In genomic region chr18:47204908-47205522, GRCh38 we compare ENCODE assay signal across 9 cellular contexts. TPM values are rescaled to one million over a fixed set of nuclear protein-coding genes. Genes with fewer than 3 reads are reported as not detected.
DNase-seq lines count a peak whose midpoint lies in the region; ATAC-seq and TF ChIP-seq lines count a peak whose summit lies in the region.
"Had no signal": no experiment of that assay in that cellular context is flagged by ENCODE, and none has a peak within 500 bp of the region (broad histone marks: within the 10 kb centered on the region; RNA-seq: fewer than 3 reads in every experiment).

No MANE protein-coding gene starts in this region.

- H3K4me3 ChIP-seq in Caco-2 (ENCODE audit: low read depth, low read length) (no peak overlapping the region), HFF-Myc (replicated peaks; ENCODE audit: low read depth, low read length) (no peak overlapping the region), PC-9 (no peak overlapping the region), iPS DF 6.9 (ENCODE audit: low read length) (no peak overlapping the region)

- H3K27ac ChIP-seq in PC-9 (no peak overlapping the region), iPS DF 6.9 (ENCODE audit: low read length) (no peak overlapping the region)
- H3K27ac ChIP-seq: neutrophil had no signal

- DNase-seq in Caco-2 (peak in 1 of 2 experiments; percentile 38), HFF-Myc (ENCODE audit: extremely low read depth, low read depth) (no peak), PC-9 (peak in 1 of 2 experiments; percentile 14), amniotic stem cell (lab: John Stamatoyannopoulos, UW) (peak; percentile 4), iPS DF 6.9 (ENCODE audit: low read depth, low spot score) (peak; percentile 52)
- DNase-seq in stimulated activated CD4-positive, alpha-beta T cell treated with anti-CD3 and anti-CD28 coated beads, Interleukin-2, amount 100 ng/mL, for 48 hours, result peak; percentile 21 to 30

- intact Hi-C loops in Caco-2 (cut with micrococcal nuclease; ENCODE audit: unreplicated experiment), result loop anchor here (1.0 kb wide), 1 partner anchor 105 kb away; no protein-coding TSS in a partner anchor
- intact Hi-C loops in PC-9 (cut with micrococcal nuclease; ENCODE audit: unreplicated experiment), result loop anchor here (1.0 kb wide), 2 partner anchors 105 to 155 kb away; no protein-coding TSS in a partner anchor

- WGBS in iPS DF 6.9 (ENCODE audit: insufficient coverage, insufficient read length), result no CpG with 5 or more reads among the region's 3 CpGs

- no peaks in the 10 kb centered on the region for H3K9me3 ChIP-seq in Caco-2
- no peaks in the 10 kb centered on the region for H3K9me3 ChIP-seq in PC-9 (ENCODE audit: insufficient read depth, low read depth)
- no peaks in the 10 kb centered on the region for H3K9me3 ChIP-seq in iPS DF 6.9 (ENCODE audit: control insufficient read depth, insufficient read depth, low read length)
- H3K9me3 ChIP-seq: neutrophil had no signal

- CTCF ChIA-PET in Caco-2 (lab: Charles Lee) (interaction anchor here (1.0 to 1.8 kb wide), 4 partner anchors 14 to 154 kb away, joined by 3 to 7 read pairs (median 4); no protein-coding TSS in a partner anchor), PC-9 (lab: Charles Lee) (interaction anchor here (1.3 kb wide), 1 partner anchor 155 kb away, joined by 3 read pairs; no protein-coding TSS in a partner anchor)

- H3K9me2 ChIP-seq in PC-9 (ENCODE audit: insufficient read depth), result no peaks in the 10 kb centered on the region

- no peaks in the 10 kb centered on the region for H3K36me3 Mint-ChIP-seq in Caco-2 (ENCODE audit: insufficient read depth, unreplicated experiment)

- no peaks in the 10 kb centered on the region for H3K79me2 ChIP-seq in PC-9 (ENCODE audit: low read depth)

- TF ChIP-seq CTCF in Caco-2 (IDR thresholded peaks at IDR 0.05; ENCODE audit: insufficient read depth in 1 of 2, low read depth in 1 of 2, low read length in 1 of 2, severe bottlenecking in 1 of 2, unreplicated experiment in 1 of 2) (peak; percentile 50 to 79), HFF-Myc (IDR thresholded peaks at IDR 0.05; ENCODE audit: low read depth, low read length, missing control alignments) (peak; percentile 85), PC-9 (conservative IDR thresholded peaks at IDR 0.05) (peak; percentile 79)

- H3K27me3 ChIP-seq in Caco-2 (replicated peaks; ENCODE audit: control insufficient read depth, insufficient read depth, low read length), result no peaks in the 10 kb centered on the region
- peaks cover 28% of the 10 kb centered on the region for H3K27me3 ChIP-seq in PC-9 (ENCODE audit: insufficient read depth, low read depth)
- no peaks in the 10 kb centered on the region for H3K27me3 ChIP-seq in iPS DF 6.9 (ENCODE audit: control insufficient read depth, insufficient read depth, low read length)

- H3K36me3 ChIP-seq in Caco-2 (ENCODE audit: control insufficient read depth, insufficient read depth, low read length) (no peaks in the 10 kb centered on the region), PC-9 (ENCODE audit: low read depth) (no peaks in the 10 kb centered on the region), iPS DF 6.9 (ENCODE audit: control insufficient read depth, insufficient read depth, low read length) (no peaks in the 10 kb centered on the region)
- H3K36me3 ChIP-seq: neutrophil had no signal

- POLR2A ChIA-PET in Caco-2 (lab: Charles Lee) (no interaction called here), PC-9 (lab: Charles Lee; ENCODE audit: unreplicated experiment) (no interaction called here)

- H3K9me3 Mint-ChIP-seq in Caco-2 (ENCODE audit: unreplicated experiment), result no peaks in the 10 kb centered on the region

- H3K4me2 ChIP-seq in PC-9, result no peak overlapping the region

- H3K4me1 Mint-ChIP-seq in Caco-2 (ENCODE audit: low read depth, unreplicated experiment), result no peaks in the 10 kb centered on the region

- H3K4me1 ChIP-seq in Caco-2 (no peaks in the 10 kb centered on the region), PC-9 (replicated peaks; ENCODE audit: insufficient read depth) (no peaks in the 10 kb centered on the region), iPS DF 6.9 (ENCODE audit: control insufficient read depth, insufficient read depth, low read length) (no peaks in the 10 kb centered on the region)

- H3K27ac Mint-ChIP-seq in Caco-2 (ENCODE audit: unreplicated experiment), result no peak overlapping the region

- BruUV-seq in Caco-2 (replicated peaks; lab: Mats Ljungman, UMichigan), result no TSS peak
- BruUV-seq in PC-9 (replicated peaks; lab: Mats Ljungman, UMichigan), result no TSS peak

- H3K4me3 Mint-ChIP-seq in Caco-2 (ENCODE audit: unreplicated experiment), result no peak overlapping the region

- peaks cover 7% of the 10 kb centered on the region for H3K27me3 Mint-ChIP-seq in Caco-2 (ENCODE audit: insufficient read depth, unreplicated experiment)

- ATAC-seq in GM18868 (IDR thresholded peaks at IDR 0.05; ENCODE audit: unreplicated experiment), result no peak
- ATAC-seq in GM21390 (IDR thresholded peaks at IDR 0.05; ENCODE audit: unreplicated experiment), result no peak

- no peaks in the 10 kb centered on the region for H3F3A ChIP-seq in PC-9 (ENCODE audit: insufficient read depth, low read depth)

- no peaks in the 10 kb centered on the region for H4K20me1 ChIP-seq in PC-9 (ENCODE audit: insufficient read depth)

- no peak overlapping the region for H2AFZ ChIP-seq in PC-9

RNA-seq across cellular contexts. Expression of gene IER3IP1, which starts 28.9 kb away (rescaled TPM):
- total RNA-seq in Caco-2 (2022) (5.0 and 5.9 TPM in 2 replicates), PC-9 (2021) (8.8 and 9.1 TPM in 2 replicates)

RNA-seq across cellular contexts. Expression of gene SKOR2, which starts 46.4 kb away (rescaled TPM):
- total RNA-seq in Caco-2 (2022), result not detected in 2 replicates
- not detected in 2 replicates for total RNA-seq in PC-9 (2021)

RNA-seq across cellular contexts. Expression of gene HDHD2, which starts 54.7 kb away (rescaled TPM):
- 14.7 and 15.5 TPM in 2 replicates for total RNA-seq in Caco-2 (2022)
- 22.8 and 24.4 TPM in 2 replicates for total RNA-seq in PC-9 (2021)
